ENCODE assay signal across 8 cellular contexts in genomic region chr6:56314683-56315523, GRCh38.
DNase-seq lines count a peak whose midpoint lies in the region; ATAC-seq, FAIRE-seq and TF ChIP-seq lines count a peak whose summit lies in the region.

No MANE protein-coding gene starts in this region.

- H3K36me3 ChIP-seq in H7 (replicated peaks; ENCODE audit: control insufficient read depth, insufficient read depth, low read length), result no peaks in the 10 kb centered on the region
- H3K36me3 ChIP-seq in pancreas, result no peaks in the 10 kb centered on the region

- WGBS in pancreas, 2 donors, result 29% methylated on average over 11 of the region's 11 CpGs

- H3K4me1 ChIP-seq in pancreas, result no peaks in the 10 kb centered on the region

- peak; percentile 38 to 76 (median 64) for TF ChIP-seq CTCF in pancreas (IDR thresholded peaks at IDR 0.05)

- FAIRE-seq in pancreas (lab: Jason Lieb, UNC), result peak; percentile 39

- no peaks in the 10 kb centered on the region for H3K9me3 ChIP-seq in pancreas

- H3K27me3 ChIP-seq in H7 (ENCODE audit: control insufficient read depth, insufficient read depth, low read length) (no peaks in the 10 kb centered on the region), pancreas (no peaks in the 10 kb centered on the region)

- DNase-seq in NCI-H345 (lab: John Stamatoyannopoulos, UW) (peak; percentile 44), NCI-H345 treated with DMSO at 0.1 percent for 48 hours (lab: John Stamatoyannopoulos, UW; ENCODE audit: unreplicated experiment) (no peak), H7 (peak; percentile 35), NCI-H748 treated with DMSO at 0.1 percent for 48 hours (lab: John Stamatoyannopoulos, UW) (peak; percentile 62), dermis blood vessel endothelial cell (peak; percentile 79), pancreas (peak in 2 of 6 donors; percentile 10 to 45), OCI-M2 (lab: John Stamatoyannopoulos, UW; ENCODE audit: unreplicated experiment) (no peak)
- no peak for DNase-seq in activated effector memory CD4-positive, alpha-beta T cell treated with Interleukin-2 at 50 U/mL for 16 hours

- no peak overlapping the region for H3K27ac ChIP-seq in pancreas

- intact Hi-C loops in pancreas (cut with DNase I), result no loop called here

- peak; percentile 85 to 98 (median 92) for ATAC-seq in pancreas

- H3K4me3 ChIP-seq in H7 (ENCODE audit: insufficient read depth, low read depth, low read length), result no peak overlapping the region
- no peak overlapping the region for H3K4me3 ChIP-seq in pancreas

Comparison
In these comparisons a context has a peak if more than half of its experiments do, and no peak if none do; other contexts are left out.
1. DNase-seq: peak in NCI-H345 (single experiment), H7 (single experiment), NCI-H748 treated with DMSO at 0.1 percent for 48 hours (single experiment) and dermis blood vessel endothelial cell (single experiment); none in NCI-H345 treated with DMSO at 0.1 percent for 48 hours (single experiment), activated effector memory CD4-positive, alpha-beta T cell treated with Interleukin-2 at 50 U/mL for 16 hours (single experiment) and OCI-M2 (single experiment).